1 cellular context compared by ENCODE assay signal in genomic region chr6:37650071-37650481, GRCh38.
TF ChIP-seq lines count a peak whose summit lies in the region.

No MANE protein-coding gene starts in this region.

TF ChIP-seq in HepG2, 621 proteins besides CTCF, POLR2A, EP300 and RAD21 (continued from another document and continues in another):
- TF ChIP-seq ZNF280D (CRISPR knock-in tag; IDR thresholded peaks at IDR 0.05) = no peak
- peak; percentile 47; the same call in 1 of the 2 replicates for TF ChIP-seq BHLHE40 (IDR thresholded peaks at IDR 0.05; ENCODE audit: low read length)
- TF ChIP-seq ZNF639 (CRISPR knock-in tag; conservative IDR thresholded peaks at IDR 0.05) = no peak
- no peak for TF ChIP-seq MAZ (IDR thresholded peaks at IDR 0.05; ENCODE audit: borderline replicate concordance, low read depth, low read length)
- TF ChIP-seq MAZ (CRISPR knock-in tag; IDR thresholded peaks at IDR 0.05; ENCODE audit: low read depth) = no peak
- peak; percentile 66 for TF ChIP-seq STAG1 (CRISPR knock-in tag; IDR thresholded peaks at IDR 0.05)
- TF ChIP-seq ZNF747 (CRISPR knock-in tag; IDR thresholded peaks at IDR 0.05; ENCODE audit: borderline replicate concordance) = no peak
- TF ChIP-seq FOXJ3 (CRISPR knock-in tag; IDR thresholded peaks at IDR 0.05; ENCODE audit: borderline replicate concordance) = no peak
- TF ChIP-seq RAD51 (IDR thresholded peaks at IDR 0.05; ENCODE audit: borderline replicate concordance) = no peak
- TF ChIP-seq ZNF784 (CRISPR knock-in tag; IDR thresholded peaks at IDR 0.05; ENCODE audit: borderline replicate concordance) = peak; percentile 61; the same call in 1 of the 2 replicates
- TF ChIP-seq MXD1 (CRISPR knock-in tag; IDR thresholded peaks at IDR 0.05) = no peak
- TF ChIP-seq ZNF558 (CRISPR knock-in tag; IDR thresholded peaks at IDR 0.05; ENCODE audit: borderline replicate concordance) = no peak
- no peak for TF ChIP-seq ZNF407 (CRISPR knock-in tag; IDR thresholded peaks at IDR 0.05; ENCODE audit: not compliant biosample characterization)
- TF ChIP-seq ZBTB43 (CRISPR knock-in tag; conservative IDR thresholded peaks at IDR 0.05) = no peak
- TF ChIP-seq ZFP90 (CRISPR knock-in tag; IDR thresholded peaks at IDR 0.05; ENCODE audit: borderline replicate concordance) = no peak
- TF ChIP-seq GLMP (CRISPR knock-in tag; IDR thresholded peaks at IDR 0.05; ENCODE audit: borderline replicate concordance) = no peak
- no peak for TF ChIP-seq ZNF256 (CRISPR knock-in tag; conservative IDR thresholded peaks at IDR 0.05)
- TF ChIP-seq ZNF414 (CRISPR knock-in tag; IDR thresholded peaks at IDR 0.05) = no peak
- no peak for TF ChIP-seq ZNF83 (CRISPR knock-in tag; IDR thresholded peaks at IDR 0.05; ENCODE audit: borderline replicate concordance)
- no peak for TF ChIP-seq ZNF382 (CRISPR knock-in tag; IDR thresholded peaks at IDR 0.05; ENCODE audit: borderline replicate concordance)
- no peak for TF ChIP-seq NPAS2 (CRISPR knock-in tag; IDR thresholded peaks at IDR 0.05; ENCODE audit: borderline replicate concordance)
- no peak for TF ChIP-seq ZNF768 (CRISPR knock-in tag; IDR thresholded peaks at IDR 0.05)
- TF ChIP-seq ZNF761 (CRISPR knock-in tag; conservative IDR thresholded peaks at IDR 0.05) = no peak
- TF ChIP-seq ZFY (CRISPR knock-in tag; IDR thresholded peaks at IDR 0.05) = no peak
- no peak for TF ChIP-seq ZNF24 (IDR thresholded peaks at IDR 0.05)
- TF ChIP-seq KAT7 (CRISPR knock-in tag; IDR thresholded peaks at IDR 0.05; ENCODE audit: borderline replicate concordance) = no peak
- TF ChIP-seq HNRNPL (IDR thresholded peaks at IDR 0.05; ENCODE audit: low read depth, low read length) = no peak
- no peak for TF ChIP-seq PPARG (CRISPR knock-in tag; conservative IDR thresholded peaks at IDR 0.05)
- no peak for TF ChIP-seq BATF2 (CRISPR knock-in tag; IDR thresholded peaks at IDR 0.05)
- no peak for TF ChIP-seq ZNF773 (CRISPR knock-in tag; IDR thresholded peaks at IDR 0.05; ENCODE audit: borderline replicate concordance)
- no peak; the same call in 1 of the 2 replicates for TF ChIP-seq ZNF839 (CRISPR knock-in tag; IDR thresholded peaks at IDR 0.05; ENCODE audit: borderline replicate concordance)
- TF ChIP-seq IRF2 (CRISPR knock-in tag; IDR thresholded peaks at IDR 0.05) = no peak
- TF ChIP-seq ZNF709 (CRISPR knock-in tag; IDR thresholded peaks at IDR 0.05) = no peak
- no peak for TF ChIP-seq ISX (CRISPR knock-in tag; conservative IDR thresholded peaks at IDR 0.05)
- TF ChIP-seq EZH2 (conservative IDR thresholded peaks at IDR 0.05; ENCODE audit: low read depth, low read length) = no peak
- no peak; the same call in 1 of the 2 replicates for TF ChIP-seq HOXA3 (CRISPR knock-in tag; IDR thresholded peaks at IDR 0.05)
- no peak for TF ChIP-seq TCF12 (IDR thresholded peaks at IDR 0.05)
- no peak for TF ChIP-seq TCF12 (CRISPR knock-in tag; IDR thresholded peaks at IDR 0.05)
- no peak for TF ChIP-seq ZBTB37 (CRISPR knock-in tag; IDR thresholded peaks at IDR 0.05)
- no peak for TF ChIP-seq NFYB (CRISPR knock-in tag; IDR thresholded peaks at IDR 0.05)
- TF ChIP-seq PLRG1 (conservative IDR thresholded peaks at IDR 0.05) = no peak
- no peak for TF ChIP-seq TBP (CRISPR knock-in tag; IDR thresholded peaks at IDR 0.05)
- TF ChIP-seq EED (CRISPR knock-in tag; IDR thresholded peaks at IDR 0.05) = no peak
- TF ChIP-seq REPIN1 (CRISPR knock-in tag; IDR thresholded peaks at IDR 0.05; ENCODE audit: borderline replicate concordance, low read depth) = 0 out of 2 replicates have a peak, but pooled peaks have one; percentile 26
- no peak for TF ChIP-seq AKAP8 (CRISPR knock-in tag; IDR thresholded peaks at IDR 0.05)
- no peak for TF ChIP-seq THAP11 (CRISPR knock-in tag; IDR thresholded peaks at IDR 0.05)
